Comparison of ENCODE assay signal across 16 cellular contexts in the genomic region with DNA sequence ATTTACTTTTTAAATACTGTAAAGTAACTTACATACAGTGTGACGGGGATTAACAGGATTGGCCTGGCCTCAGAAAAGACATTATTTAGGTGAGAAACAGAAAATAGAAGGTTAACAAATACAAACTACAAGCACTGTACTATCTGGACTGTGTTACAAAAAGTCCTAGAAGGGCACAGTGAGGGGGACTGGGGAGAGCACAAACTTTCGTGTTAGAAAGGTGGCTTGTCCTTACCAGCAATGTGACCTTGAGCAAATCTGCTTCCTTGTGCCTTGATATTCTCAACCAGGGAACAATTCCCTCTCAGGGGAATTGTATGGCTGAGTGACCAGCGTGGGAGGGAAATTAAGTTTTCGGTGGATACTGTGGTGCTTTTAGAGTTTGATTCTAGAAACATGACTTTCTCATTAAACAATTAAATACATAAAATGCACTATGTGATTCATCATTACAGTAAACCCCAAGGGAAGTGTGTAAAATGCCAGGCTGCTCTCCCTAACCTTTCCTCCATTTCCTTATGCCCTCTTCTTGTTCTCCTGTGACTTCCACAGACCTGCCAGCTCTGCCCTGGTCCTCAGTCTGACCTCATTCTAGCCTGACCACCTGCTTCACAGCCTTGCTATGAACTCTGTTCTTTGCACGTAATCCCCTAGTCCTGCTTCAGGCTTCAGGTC. TPM values are rescaled to one million over a fixed set of nuclear protein-coding genes. Genes with fewer than 3 reads are reported as not detected.
DNase-seq lines count a peak whose midpoint lies in the region; ATAC-seq and TF ChIP-seq lines count a peak whose summit lies in the region.
"Had no signal": no experiment of that assay in that cellular context is flagged by ENCODE, and none has a peak within 500 bp of the region (broad histone marks: within the 10 kb centered on the region; RNA-seq: fewer than 3 reads in every experiment).

No MANE protein-coding gene starts in this region.

- H3K27ac Mint-ChIP-seq in activated CD8-positive, alpha-beta T cell treated with anti-CD3 and anti-CD28 coated beads for 36 hours, result peak overlapping the region; percentile 89
- H3K27ac Mint-ChIP-seq: mesothelial cell of epicardium had no signal

- no peaks in the 10 kb centered on the region for H3K36me3 ChIP-seq in heart left ventricle
- H3K36me3 ChIP-seq: BLaER1 had no signal

- no peak overlapping the region for H3K4me3 Mint-ChIP-seq in activated CD8-positive, alpha-beta T cell treated with anti-CD3 and anti-CD28 coated beads for 36 hours
- H3K4me3 Mint-ChIP-seq: mesothelial cell of epicardium, T-cell had no signal

- 54 to 69% (median 64%) methylated on average over 5 of the region's 5 CpGs for WGBS in heart left ventricle, 4 donors

- TF ChIP-seq POLR2A in heart left ventricle (IDR thresholded peaks at IDR 0.05), result no peak

- H3K9me3 Mint-ChIP-seq in activated CD8-positive, alpha-beta T cell treated with anti-CD3 and anti-CD28 coated beads for 36 hours, result no peaks in the 10 kb centered on the region
- H3K9me3 Mint-ChIP-seq: T-cell had no signal

- TF ChIP-seq CTCF in activated CD8-positive, alpha-beta T cell treated with anti-CD3 and anti-CD28 coated beads for 36 hours (IDR thresholded peaks at IDR 0.05), result no peak
- no peak for TF ChIP-seq CTCF in heart left ventricle (IDR thresholded peaks at IDR 0.05)

- H3K27me3 ChIP-seq in heart left ventricle, result no peaks in the 10 kb centered on the region
- H3K27me3 ChIP-seq: BLaER1 had no signal

- no peaks in the 10 kb centered on the region for H3K9me3 ChIP-seq in heart left ventricle
- H3K9me3 ChIP-seq: BLaER1 had no signal

- DNase-seq in Right ventricle myocardium inferior (ENCODE audit: missing footprints) (no peak), cardiac septum (ENCODE audit: low spot score) (no peak), heart left ventricle (no peak), NCI-H187 treated with DMSO at 0.1 percent for 48 hours (lab: John Stamatoyannopoulos, UW) (no peak), islet precursor cell (no peak)
- no peak for DNase-seq in activated CD8-positive, alpha-beta T cell treated with anti-CD3 and anti-CD28 coated beads for 36 hours
- DNase-seq in stimulated activated naive CD4-positive, alpha-beta T cell treated with Interleukin-2 at 50 U/mL for 16 hours (lab: John Stamatoyannopoulos, UW), result no peak
- DNase-seq: activated CD8-positive, alpha-beta memory T cell treated with anti-CD3 and anti-CD28 coated beads, Interleukin-2, amount 50 U/mL, for 4 hours; head of caudate nucleus; NCI-H1417 treated with DMSO at 0.1 percent for 48 hours; T-cell had no signal

- peak; percentile 34 for ATAC-seq in Right ventricle myocardium inferior
- no peak for ATAC-seq in activated CD8-positive, alpha-beta T cell treated with anti-CD3 and anti-CD28 coated beads for 36 hours
- ATAC-seq in heart left ventricle, result peak in 3 of 4 donors; percentile 18 to 49 (median 45)
- ATAC-seq in HG02970 (IDR thresholded peaks at IDR 0.05; ENCODE audit: low FRiP score, unreplicated experiment), result no peak
- ATAC-seq: sciatic nerve had no signal

- H3K27me3 Mint-ChIP-seq in activated CD8-positive, alpha-beta T cell treated with anti-CD3 and anti-CD28 coated beads for 36 hours, result no peaks in the 10 kb centered on the region
- H3K27me3 Mint-ChIP-seq: T-cell had no signal

- intact Hi-C loops in Right ventricle myocardium inferior (cut with DNase I) (no loop called here), cardiac septum (cut with DNase I) (no loop called here), heart left ventricle (cut with DNase I) (no loop called here)
- intact Hi-C loops in activated CD8-positive, alpha-beta T cell treated with anti-CD3 and anti-CD28 coated beads for 36 hours (cut with micrococcal nuclease), result no loop called here

- peaks cover 78% of the 10 kb centered on the region for H3K4me1 Mint-ChIP-seq in activated CD8-positive, alpha-beta T cell treated with anti-CD3 and anti-CD28 coated beads for 36 hours (ENCODE audit: low read depth)

- POLR2A ChIA-PET in activated CD8-positive, alpha-beta T cell treated with anti-CD3 and anti-CD28 coated beads for 36 hours (lab: Charles Lee), result interaction anchor here (2.0 kb wide), 1 partner anchor 12 kb away, joined by 8 read pairs; no protein-coding TSS in a partner anchor

- H3K4me1 ChIP-seq in heart left ventricle, result peaks cover 0 to 41% (median 13%) of the 10 kb centered on the region in 12 donors

- no peak overlapping the region for H3K4me3 ChIP-seq in heart left ventricle
- H3K4me3 ChIP-seq: BLaER1 had no signal

- CTCF ChIA-PET in activated CD8-positive, alpha-beta T cell treated with anti-CD3 and anti-CD28 coated beads for 36 hours (lab: Charles Lee), result interaction anchor here (1.9 to 2.0 kb wide), 2 partner anchors 10 to 44 kb away, joined by 4 read pairs; no protein-coding TSS in a partner anchor

- no peaks in the 10 kb centered on the region for H3K36me3 Mint-ChIP-seq in activated CD8-positive, alpha-beta T cell treated with anti-CD3 and anti-CD28 coated beads for 36 hours (ENCODE audit: low read depth)
- H3K36me3 Mint-ChIP-seq: mesothelial cell of epicardium, T-cell had no signal

- peak overlapping the region in 6 of 12 donors; percentile 2 to 66 (median 13) for H3K27ac ChIP-seq in heart left ventricle
- H3K27ac ChIP-seq: BLaER1, HL-60 had no signal

RNA-seq across cellular contexts. Expression of a gene that starts 57.7 kb away (rescaled TPM):
- 8.5 TPM for total RNA-seq in Right ventricle myocardium inferior
- total RNA-seq in cardiac septum, result 2.4 TPM
- total RNA-seq in activated CD8-positive, alpha-beta T cell treated with anti-CD3 and anti-CD28 coated beads for 36 hours, result 10 to 100 TPM; 44.6 to 45.7 TPM
- total RNA-seq in heart left ventricle, result 10 to 100 TPM in 1 of 9 donors, 1 to 10 TPM in 8; 1.9 to 14.3 (median 5.0) TPM
- polyA plus RNA-seq in heart left ventricle, result 1 to 10 TPM; 1.5 to 2.2 TPM

Comparison
In these comparisons a context has a peak if more than half of its experiments do, and no peak if none do; other contexts are left out.
1. ATAC-seq: peak in Right ventricle myocardium inferior (single experiment) and heart left ventricle (3 of 4); none in activated CD8-positive, alpha-beta T cell treated with anti-CD3 and anti-CD28 coated beads for 36 hours (single experiment) and HG02970 (single experiment).